ENCODE assay signal across 20 cellular contexts in the genomic region with DNA sequence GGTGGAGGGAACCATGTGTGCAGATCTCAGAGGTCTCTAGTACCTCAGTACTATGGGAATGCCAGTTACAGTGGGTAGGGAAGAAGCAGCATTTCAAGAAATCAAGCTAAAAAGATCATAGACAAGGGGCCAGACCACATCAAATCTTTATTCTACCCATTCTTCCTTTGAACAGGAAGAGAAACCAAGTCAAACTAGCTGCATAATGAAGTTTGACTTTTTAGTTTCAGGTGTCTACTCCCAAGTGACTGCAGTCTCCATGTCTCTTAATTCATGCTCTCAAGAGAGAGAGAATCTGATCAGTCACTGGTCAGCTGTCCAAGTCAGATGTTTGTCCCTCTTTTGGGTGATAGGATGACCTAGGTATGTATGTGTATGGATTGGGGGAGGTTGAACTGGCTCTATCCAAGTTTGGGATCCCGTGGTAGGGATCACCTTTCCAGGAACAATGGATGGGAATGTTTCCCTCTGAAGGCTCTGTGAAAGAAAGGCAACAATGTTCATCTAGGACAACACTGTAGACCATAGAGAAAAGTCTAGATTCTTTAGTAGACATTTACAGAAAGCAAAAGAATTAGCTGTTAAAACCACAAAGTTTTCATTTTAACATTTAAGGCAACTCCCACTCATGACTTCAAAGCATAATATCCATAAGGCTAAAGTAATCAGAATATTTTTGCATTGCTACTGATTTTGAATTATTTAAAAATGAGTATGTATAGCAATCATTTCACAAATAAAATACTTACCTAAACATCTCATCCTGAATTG.
A peak's percentile ranks its signal among the peaks of the same experiment; 100 is the strongest.
DNase-seq lines count a peak whose midpoint lies in the region; ATAC-seq and TF ChIP-seq lines count a peak whose summit lies in the region.
"Had no signal": no experiment of that assay in that cellular context is flagged by ENCODE, and none has a peak within 500 bp of the region (broad histone marks: within the 10 kb centered on the region; RNA-seq: fewer than 3 reads in every experiment).

No MANE protein-coding gene starts in this region.

- no peak overlapping the region for H3K9ac ChIP-seq in MM.1S (ENCODE audit: low read length)
- H3K9ac ChIP-seq: SK-N-SH had no signal

- ATAC-seq in GM19035 (IDR thresholded peaks at IDR 0.05; ENCODE audit: unreplicated experiment): peak; percentile 59
- peak; percentile 63 for ATAC-seq in GM21423 (IDR thresholded peaks at IDR 0.05; ENCODE audit: unreplicated experiment)
- peak; percentile 62 for ATAC-seq in HG02884 (IDR thresholded peaks at IDR 0.05; ENCODE audit: unreplicated experiment)
- no peak for ATAC-seq in GM18909 (IDR thresholded peaks at IDR 0.05; ENCODE audit: poor library complexity, unreplicated experiment)
- ATAC-seq: activated T-cell treated with anti-CD3 and anti-CD28 coated beads, Interleukin-2, amount 50 U/mL, for 72 hours; left lobe of liver had no signal

- no peaks in the 10 kb centered on the region for H3K9me2 ChIP-seq in MM.1S (replicated peaks; ENCODE audit: insufficient read depth, low read length)
- H3K9me2 ChIP-seq: SK-N-SH had no signal

- H2AFZ ChIP-seq in MM.1S (ENCODE audit: low read length): peak overlapping the region; percentile 32; the same call in 1 of the 2 replicates

- H3K27ac ChIP-seq in MM.1S (ENCODE audit: low read length) (no peak overlapping the region), WERI-Rb-1 (no peak overlapping the region)
- H3K27ac ChIP-seq: skin epidermis, upper lobe of left lung had no signal

- peak overlapping the region; percentile 22; the same call in 1 of the 2 replicates for H3K4me2 ChIP-seq in MM.1S (ENCODE audit: low read depth, low read length)
- H3K4me2 ChIP-seq: SK-N-SH had no signal

- H3K36me3 ChIP-seq in MM.1S (replicated peaks; ENCODE audit: insufficient read depth, low read length) (no peaks in the 10 kb centered on the region), WERI-Rb-1 (no peaks in the 10 kb centered on the region)
- H3K36me3 ChIP-seq: stomach, upper lobe of left lung had no signal

- TF ChIP-seq CTCF in MM.1S (IDR thresholded peaks at IDR 0.05; ENCODE audit: low read length) (no peak), WERI-Rb-1 (IDR thresholded peaks at IDR 0.05; ENCODE audit: low read depth, low read length) (no peak)

- no peak overlapping the region for H3K4me3 ChIP-seq in MM.1S (ENCODE audit: low read length)
- H3K4me3 ChIP-seq in WERI-Rb-1 (ENCODE audit: low read depth, low read length): no peak overlapping the region
- H3K4me3 ChIP-seq: skin epidermis, stomach, upper lobe of left lung had no signal

- peaks cover 11% of the 10 kb centered on the region for H3K4me1 ChIP-seq in MM.1S (ENCODE audit: low read length)
- H3K4me1 ChIP-seq: upper lobe of left lung had no signal

- DNase-seq in MM.1S (no peak), WERI-Rb-1 (no peak), DMS 273 (lab: John Stamatoyannopoulos, UW; ENCODE audit: unreplicated experiment) (no peak), Kasumi-1 (lab: John Stamatoyannopoulos, UW) (no peak)
- DNase-seq: activated CD4-positive, CD25-positive, alpha-beta regulatory T cell; activated naive CD4-positive, alpha-beta T cell treated with anti-CD3 and anti-CD28 coated beads, Interleukin-2, amount 50 U/mL, for 16 hours; activated T-cell treated with anti-CD3 and anti-CD28 coated beads, Interleukin-2, amount 50 U/mL, for 72 hours; KBM-7; NCI-H2029 treated with DMSO at 0.1 percent for 48 hours; NCI-H446 treated with DMSO at 0.1 percent for 48 hours; SK-N-SH; stimulated activated CD4-positive, alpha-beta T cell treated with anti-CD3 and anti-CD28 coated beads, Interleukin-2, amount 100 ng/mL, for 48 hours; stomach; upper lobe of left lung had no signal

- no peaks in the 10 kb centered on the region for H3K9me3 ChIP-seq in MM.1S (replicated peaks; ENCODE audit: insufficient read depth, low read length)
- no peaks in the 10 kb centered on the region for H3K9me3 ChIP-seq in WERI-Rb-1 (ENCODE audit: severe bottlenecking)
- H3K9me3 ChIP-seq: SK-N-SH, stomach, upper lobe of left lung had no signal

- H3F3A ChIP-seq in MM.1S (ENCODE audit: insufficient read depth, low read length): no peaks in the 10 kb centered on the region; the same call in 1 of the 2 replicates

- H3K79me2 ChIP-seq in MM.1S (ENCODE audit: low read length): no peaks in the 10 kb centered on the region

- H4K20me1 ChIP-seq in MM.1S (ENCODE audit: insufficient read depth, low read length): no peaks in the 10 kb centered on the region

- no peaks in the 10 kb centered on the region for H3K27me3 ChIP-seq in MM.1S (replicated peaks; ENCODE audit: insufficient read depth, low read length)
- H3K27me3 ChIP-seq in WERI-Rb-1 (ENCODE audit: insufficient read depth, low read depth, severe bottlenecking): no peaks in the 10 kb centered on the region
- H3K27me3 ChIP-seq: stomach, upper lobe of left lung had no signal
